Comparison of ENCODE assay signal across 19 cellular contexts in genomic region chr1:202101182-202101581, GRCh38. TPM values are rescaled to one million over a fixed set of nuclear protein-coding genes. Genes with fewer than 3 reads are reported as not detected.
A peak's percentile ranks its signal among the peaks of the same experiment; 100 is the strongest.
DNase-seq lines count a peak whose midpoint lies in the region; ATAC-seq lines count a peak whose summit lies in the region.
"Had no signal": no experiment of that assay in that cellular context is flagged by ENCODE, and none has a peak within 500 bp of the region (broad histone marks: within the 10 kb centered on the region; RNA-seq: fewer than 3 reads in every experiment).

No MANE protein-coding gene starts in this region.

- H3K4me1 ChIP-seq in HUES48 (ENCODE audit: control insufficient read depth, insufficient read depth, low read length): peaks cover 22% of the 10 kb centered on the region
- H3K4me1 ChIP-seq in mucosa of stomach (ENCODE audit: control insufficient read depth, insufficient read depth, low read length): peaks cover 35% of the 10 kb centered on the region

- H3K27ac Mint-ChIP-seq in T-helper 17 cell: no peak overlapping the region
- H3K27ac Mint-ChIP-seq in T-helper 2 cell treated with Interferon-gamma antibody and Interleukin-4, amounts not matched to agents 5 μg/mL and 100 μg/mL, for 36 hours: no peak overlapping the region
- no peak overlapping the region for H3K27ac Mint-ChIP-seq in activated CD4-positive, alpha-beta T cell treated with anti-CD3 and anti-CD28 coated beads, Interleukin-2, amount 10 ng/mL, durations not matched to agents 24 days and 14 days
- H3K27ac Mint-ChIP-seq: CD4-positive, alpha-beta T cell had no signal

- peak overlapping the region; percentile 39 for H3K27ac ChIP-seq in HUES48 (ENCODE audit: low read depth, low read length)
- H3K27ac ChIP-seq: cardiac muscle cell, SJSA1 had no signal

- H3K9ac ChIP-seq in HUES48 (ENCODE audit: low read depth, low read length) (no peak overlapping the region), mucosa of stomach (ENCODE audit: low read length) (peak overlapping the region; percentile 35)

- intact Hi-C loops in activated CD4-positive, alpha-beta T cell treated with anti-CD3 and anti-CD28 coated beads, Interleukin-2, amount 10 ng/mL, durations not matched to agents 24 days and 14 days (cut with micrococcal nuclease): no loop called here

- H3K4me1 Mint-ChIP-seq in T-helper 17 cell: peaks cover 3% of the 10 kb centered on the region
- no peaks in the 10 kb centered on the region for H3K4me1 Mint-ChIP-seq in T-helper 2 cell treated with Interferon-gamma antibody and Interleukin-4, amounts not matched to agents 5 μg/mL and 100 μg/mL, for 36 hours (ENCODE audit: low read depth)
- no peaks in the 10 kb centered on the region for H3K4me1 Mint-ChIP-seq in activated CD4-positive, alpha-beta T cell treated with anti-CD3 and anti-CD28 coated beads, Interleukin-2, amount 10 ng/mL, durations not matched to agents 24 days and 14 days

- ATAC-seq in T-helper 17 cell: no peak
- ATAC-seq: left lobe of liver; stimulated activated naive CD8-positive, alpha-beta T cell treated with anti-CD3 and anti-CD28 coated beads, Interleukin-15, Interleukin-2, amounts not matched to agents 100 U/mL and 50 U/mL, for 24 hours had no signal

- DNase-seq in NCI-H1417 (lab: John Stamatoyannopoulos, UW): peak in 2 of 3 experiments; percentile 15 to 43
- no peak for DNase-seq in NCI-H1417 treated with DMSO at 0.1 percent for 48 hours (lab: John Stamatoyannopoulos, UW)
- DNase-seq in T-helper 17 cell: no peak
- no peak for DNase-seq in T-helper 2 cell treated with Interferon-gamma antibody and Interleukin-4, amounts not matched to agents 5 μg/mL and 100 μg/mL, for 36 hours (ENCODE audit: low spot score)
- no peak for DNase-seq in activated CD4-positive, alpha-beta T cell treated with anti-CD3 and anti-CD28 coated beads, Interleukin-2, amount 10 ng/mL, durations not matched to agents 24 days and 14 days
- DNase-seq in effector CD4-positive, alpha-beta T cell: no peak
- DNase-seq: activated CD4-positive, alpha-beta T cell treated with anti-CD3 and anti-CD28 coated beads, Interleukin-2, amount 50 U/mL, for 48 hours; CD4-positive, alpha-beta T cell; effector CD8-positive, alpha-beta T cell; GDM1; Kasumi-1; NCI-H2029; stimulated activated naive CD8-positive, alpha-beta T cell treated with anti-CD3 and anti-CD28 coated beads, Interleukin-15, Interleukin-2, amounts not matched to agents 100 U/mL and 50 U/mL, for 24 hours had no signal

- H3K9me3 Mint-ChIP-seq in T-helper 2 cell treated with Interferon-gamma antibody and Interleukin-4, amounts not matched to agents 5 μg/mL and 100 μg/mL, for 36 hours: no peaks in the 10 kb centered on the region
- no peaks in the 10 kb centered on the region for H3K9me3 Mint-ChIP-seq in activated CD4-positive, alpha-beta T cell treated with anti-CD3 and anti-CD28 coated beads, Interleukin-2, amount 10 ng/mL, durations not matched to agents 24 days and 14 days
- H3K9me3 Mint-ChIP-seq: CD4-positive, alpha-beta T cell had no signal

- H3K27me3 Mint-ChIP-seq in T-helper 17 cell: peaks cover 15% of the 10 kb centered on the region
- no peaks in the 10 kb centered on the region for H3K27me3 Mint-ChIP-seq in T-helper 2 cell treated with Interferon-gamma antibody and Interleukin-4, amounts not matched to agents 5 μg/mL and 100 μg/mL, for 36 hours (ENCODE audit: low read depth)
- H3K27me3 Mint-ChIP-seq in activated CD4-positive, alpha-beta T cell treated with anti-CD3 and anti-CD28 coated beads, Interleukin-2, amount 10 ng/mL, durations not matched to agents 24 days and 14 days: no peaks in the 10 kb centered on the region
- H3K27me3 Mint-ChIP-seq: CD4-positive, alpha-beta T cell had no signal

- no peak overlapping the region for H3K4me3 ChIP-seq in HUES48 (ENCODE audit: low read depth, low read length)
- H3K4me3 ChIP-seq in mucosa of stomach (ENCODE audit: low read length): no peak overlapping the region
- H3K4me3 ChIP-seq: cardiac muscle cell, SJSA1 had no signal

- H3K9me3 ChIP-seq in HUES48 (ENCODE audit: control insufficient read depth, insufficient read depth, low read length): no peaks in the 10 kb centered on the region
- no peaks in the 10 kb centered on the region for H3K9me3 ChIP-seq in T-helper 17 cell (ENCODE audit: control insufficient read depth, low read length, poor library complexity, severe bottlenecking)
- no peaks in the 10 kb centered on the region for H3K9me3 ChIP-seq in mucosa of stomach (ENCODE audit: control insufficient read depth, low read length)
- H3K9me3 ChIP-seq: SJSA1 had no signal

- peak overlapping the region; percentile 39 for H3K4me3 Mint-ChIP-seq in T-helper 17 cell
- no peak overlapping the region for H3K4me3 Mint-ChIP-seq in T-helper 2 cell treated with Interferon-gamma antibody and Interleukin-4, amounts not matched to agents 5 μg/mL and 100 μg/mL, for 36 hours
- H3K4me3 Mint-ChIP-seq in activated CD4-positive, alpha-beta T cell treated with anti-CD3 and anti-CD28 coated beads, Interleukin-2, amount 10 ng/mL, durations not matched to agents 24 days and 14 days: no peak overlapping the region
- H3K4me3 Mint-ChIP-seq: CD4-positive, alpha-beta T cell had no signal

- no peaks in the 10 kb centered on the region for H3K36me3 ChIP-seq in HUES48 (ENCODE audit: control insufficient read depth, insufficient read depth, low read length)
- no peaks in the 10 kb centered on the region for H3K36me3 ChIP-seq in mucosa of stomach (ENCODE audit: control insufficient read depth, insufficient read depth, low read length)
- H3K36me3 ChIP-seq: cardiac muscle cell, SJSA1 had no signal

- H3K27me3 ChIP-seq in HUES48 (ENCODE audit: control insufficient read depth, insufficient read depth, low read length) (no peaks in the 10 kb centered on the region), mucosa of stomach (ENCODE audit: control insufficient read depth, insufficient read depth, low read length) (no peaks in the 10 kb centered on the region)
- H3K27me3 ChIP-seq: cardiac muscle cell, SJSA1 had no signal

- H3K36me3 Mint-ChIP-seq in T-helper 17 cell (ENCODE audit: low read depth): no peaks in the 10 kb centered on the region
- no peaks in the 10 kb centered on the region for H3K36me3 Mint-ChIP-seq in T-helper 2 cell treated with Interferon-gamma antibody and Interleukin-4, amounts not matched to agents 5 μg/mL and 100 μg/mL, for 36 hours (ENCODE audit: low read depth)
- no peaks in the 10 kb centered on the region for H3K36me3 Mint-ChIP-seq in activated CD4-positive, alpha-beta T cell treated with anti-CD3 and anti-CD28 coated beads, Interleukin-2, amount 10 ng/mL, durations not matched to agents 24 days and 14 days (ENCODE audit: low read depth)

RNA-seq across cellular contexts. Expression of gene GPR37L1, which starts 21.5 kb away (rescaled TPM):
- total RNA-seq in T-helper 17 cell: not detected
- not detected in 2 replicates for total RNA-seq in activated CD4-positive, alpha-beta T cell treated with anti-CD3 and anti-CD28 coated beads, Interleukin-2, amount 10 ng/mL, durations not matched to agents 24 days and 14 days
- total RNA-seq: A673; cardiac muscle cell; CD4-positive, alpha-beta T cell; left lobe of liver had no signal

RNA-seq across cellular contexts. Expression of gene ARL8A, which starts 43.4 kb away (rescaled TPM):
- total RNA-seq in T-helper 17 cell: 10 to 100 TPM; 71.9 to 76.4 TPM
- total RNA-seq in activated CD4-positive, alpha-beta T cell treated with anti-CD3 and anti-CD28 coated beads, Interleukin-2, amount 10 ng/mL, durations not matched to agents 24 days and 14 days: 51.9 and 57.4 TPM in 2 replicates

RNA-seq across cellular contexts. Expression of gene PTPN7, which starts 59.2 kb away (rescaled TPM):
- total RNA-seq in T-helper 17 cell: 100 to 1,000 TPM in 1 of 2 donors, 10 to 100 TPM in 1; 97.5 to 101 TPM
- 475 and 478 TPM in 2 replicates for total RNA-seq in activated CD4-positive, alpha-beta T cell treated with anti-CD3 and anti-CD28 coated beads, Interleukin-2, amount 10 ng/mL, durations not matched to agents 24 days and 14 days
- total RNA-seq: cardiac muscle cell, SJSA1 had no signal

Comparison
In these comparisons a context has a peak if more than half of its experiments do, and no peak if none do; other contexts are left out.
1. DNase-seq: peak in NCI-H1417 (2 of 3); none in NCI-H1417 treated with DMSO at 0.1 percent for 48 hours (single experiment), T-helper 17 cell (0 of 3), T-helper 2 cell treated with Interferon-gamma antibody and Interleukin-4, amounts not matched to agents 5 μg/mL and 100 μg/mL, for 36 hours (single experiment), activated CD4-positive, alpha-beta T cell treated with anti-CD3 and anti-CD28 coated beads, Interleukin-2, amount 10 ng/mL, durations not matched to agents 24 days and 14 days (single experiment) and effector CD4-positive, alpha-beta T cell (single experiment).